Comparison of ENCODE assay signal across 1 cellular context in genomic region chr2:157471078-157471477, GRCh38.
TF ChIP-seq lines count a peak whose summit lies in the region.

No MANE protein-coding gene starts in this region.

TF ChIP-seq in GM23338, 12 proteins besides CTCF, POLR2A, EP300 and RAD21 (continued from another document):
- TF ChIP-seq, protein P1, sequence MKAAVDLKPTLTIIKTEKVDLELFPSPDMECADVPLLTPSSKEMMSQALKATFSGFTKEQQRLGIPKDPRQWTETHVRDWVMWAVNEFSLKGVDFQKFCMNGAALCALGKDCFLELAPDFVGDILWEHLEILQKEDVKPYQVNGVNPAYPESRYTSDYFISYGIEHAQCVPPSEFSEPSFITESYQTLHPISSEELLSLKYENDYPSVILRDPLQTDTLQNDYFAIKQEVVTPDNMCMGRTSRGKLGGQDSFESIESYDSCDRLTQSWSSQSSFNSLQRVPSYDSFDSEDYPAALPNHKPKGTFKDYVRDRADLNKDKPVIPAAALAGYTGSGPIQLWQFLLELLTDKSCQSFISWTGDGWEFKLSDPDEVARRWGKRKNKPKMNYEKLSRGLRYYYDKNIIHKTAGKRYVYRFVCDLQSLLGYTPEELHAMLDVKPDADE (IDR thresholded peaks at IDR 0.05) = no peak
- TF ChIP-seq NANOG (IDR thresholded peaks at IDR 0.05; ENCODE audit: borderline replicate concordance) = no peak
TF ChIP-seq in GM23338: peak in this region for 0.
